Comparison of ENCODE assay signal across 8 cellular contexts in the genomic region with DNA sequence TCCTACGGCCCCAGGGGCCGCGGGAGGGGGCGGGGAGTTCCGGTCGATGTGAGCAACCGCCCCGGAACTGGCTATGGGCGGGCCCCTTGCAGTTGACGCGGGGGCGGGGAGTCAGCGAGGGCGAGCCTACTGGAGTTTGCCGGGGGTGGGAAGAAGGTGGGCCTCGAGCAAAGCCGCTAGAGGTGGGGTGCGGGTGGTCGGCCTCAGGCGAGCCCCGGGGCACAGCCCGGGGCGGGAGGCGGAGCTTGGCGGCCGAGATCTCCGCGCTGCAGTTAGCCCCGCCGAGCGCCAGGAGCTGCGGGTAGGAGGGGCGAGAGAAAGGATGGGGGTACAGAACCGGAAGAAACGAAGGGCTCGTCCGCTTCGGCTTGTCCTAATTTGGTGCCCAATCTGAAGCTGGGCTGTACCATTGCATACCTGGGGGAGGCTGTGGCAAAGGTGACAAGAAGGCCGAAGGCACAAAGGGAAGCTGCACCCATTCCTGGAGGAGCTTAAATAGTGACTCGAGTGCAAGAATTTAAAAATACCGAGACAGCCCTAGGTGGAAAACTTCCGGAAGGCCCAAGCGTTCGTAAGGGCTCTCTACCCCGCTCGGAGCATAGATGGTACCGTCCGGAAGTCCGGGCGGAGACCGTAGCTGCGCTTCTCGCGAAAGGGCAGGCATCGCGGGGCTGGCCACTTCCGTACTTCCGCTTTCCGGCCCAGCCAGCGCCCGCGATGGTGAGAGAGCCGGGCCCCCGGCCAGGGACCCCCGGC. TPM values are rescaled to one million over a fixed set of nuclear protein-coding genes. Genes with fewer than 3 reads are reported as not detected.
DNase-seq lines count a peak whose midpoint lies in the region; ATAC-seq and TF ChIP-seq lines count a peak whose summit lies in the region.

A gene (plus strand): TSS at position 678 of the 756 bp plus-strand sequence. CDS start 40 bp downstream, at position 718.
A gene with protein sequence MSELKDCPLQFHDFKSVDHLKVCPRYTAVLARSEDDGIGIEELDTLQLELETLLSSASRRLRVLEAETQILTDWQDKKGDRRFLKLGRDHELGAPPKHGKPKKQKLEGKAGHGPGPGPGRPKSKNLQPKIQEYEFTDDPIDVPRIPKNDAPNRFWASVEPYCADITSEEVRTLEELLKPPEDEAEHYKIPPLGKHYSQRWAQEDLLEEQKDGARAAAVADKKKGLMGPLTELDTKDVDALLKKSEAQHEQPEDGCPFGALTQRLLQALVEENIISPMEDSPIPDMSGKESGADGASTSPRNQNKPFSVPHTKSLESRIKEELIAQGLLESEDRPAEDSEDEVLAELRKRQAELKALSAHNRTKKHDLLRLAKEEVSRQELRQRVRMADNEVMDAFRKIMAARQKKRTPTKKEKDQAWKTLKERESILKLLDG (minus strand): TSS at position 69 of the 756 bp plus-strand sequence. CDS start 1,007 bp downstream, outside the sequence.

- H3K27me3 ChIP-seq in BLaER1 treated with 17β-estradiol and CSF1 and Interleukin-3, amounts not matched to agents 10 nM and 100 nM = no peaks in the 10 kb centered on the region
- no peaks in the 10 kb centered on the region for H3K27me3 ChIP-seq in colonic mucosa

- ATAC-seq in GM19351 (IDR thresholded peaks at IDR 0.05; ENCODE audit: unreplicated experiment) (peak; percentile 76), HG03520 (IDR thresholded peaks at IDR 0.05; ENCODE audit: unreplicated experiment) (peak; percentile 79), left colon (peak; percentile 89)

- H3K4me1 ChIP-seq in BLaER1 treated with 17β-estradiol and CSF1 and Interleukin-3, amounts not matched to agents 10 nM and 100 nM = peaks cover 34 to 58% (median 40%) of the 10 kb centered on the region in 10 experiments
- H3K4me1 ChIP-seq in colonic mucosa = peaks cover 4% of the 10 kb centered on the region

- peaks cover 38 to 68% (median 48%) of the 10 kb centered on the region in 11 experiments for H3K36me3 ChIP-seq in BLaER1 treated with 17β-estradiol and CSF1 and Interleukin-3, amounts not matched to agents 10 nM and 100 nM
- H3K36me3 ChIP-seq in colonic mucosa = no peaks in the 10 kb centered on the region

- H3K4me3 ChIP-seq in BLaER1 treated with 17β-estradiol and CSF1 and Interleukin-3, amounts not matched to agents 10 nM and 100 nM = peak within 1 kb of the TSS; percentile 76 to 96 (median 86)
- H3K4me3 ChIP-seq in colonic mucosa = peak within 1 kb of the TSS; percentile 90

- H3K27ac ChIP-seq in BLaER1 treated with 17β-estradiol and CSF1 and Interleukin-3, amounts not matched to agents 10 nM and 100 nM = peak within 1 kb of the TSS; percentile 93 to 99 (median 97)
- peak within 1 kb of the TSS; percentile 96 for H3K27ac ChIP-seq in colonic mucosa

- peak within 1 kb of the TSS; percentile 94 for H3K4me3 Mint-ChIP-seq in activated CD4-positive, alpha-beta T cell treated with anti-CD3 and anti-CD28 coated beads, Interleukin-2, amount 10 ng/mL, durations not matched to agents 24 days and 14 days

- H3K27me3 Mint-ChIP-seq in activated CD4-positive, alpha-beta T cell treated with anti-CD3 and anti-CD28 coated beads, Interleukin-2, amount 10 ng/mL, durations not matched to agents 24 days and 14 days = no peaks in the 10 kb centered on the region

- intact Hi-C loops in activated CD4-positive, alpha-beta T cell treated with anti-CD3 and anti-CD28 coated beads, Interleukin-2, amount 10 ng/mL, durations not matched to agents 24 days and 14 days (cut with micrococcal nuclease) = loop anchor here (1.0 to 2.0 kb wide), 10 partner anchors 14 to 322 kb away; a partner anchor contains a TSS
- intact Hi-C loops in colonic mucosa (cut with DNase I) (loop anchor here (5.0 kb wide), 1 partner anchor 45 kb away; a partner anchor contains a TSS), left colon (cut with DNase I, micrococcal nuclease) (no loop called here)

- H3K9ac ChIP-seq in BLaER1 treated with 17β-estradiol and CSF1 and Interleukin-3, amounts not matched to agents 10 nM and 100 nM = peak within 1 kb of the TSS; percentile 91 to 100 (median 97)
- H3K9ac ChIP-seq in colonic mucosa (ENCODE audit: low read depth in 2 of 2, low read length in 2 of 2) = peak within 1 kb of the TSS; percentile 84 to 95

- peaks cover 47% of the 10 kb centered on the region for H3K4me1 Mint-ChIP-seq in activated CD4-positive, alpha-beta T cell treated with anti-CD3 and anti-CD28 coated beads, Interleukin-2, amount 10 ng/mL, durations not matched to agents 24 days and 14 days

- H3K27ac Mint-ChIP-seq in activated CD4-positive, alpha-beta T cell treated with anti-CD3 and anti-CD28 coated beads, Interleukin-2, amount 10 ng/mL, durations not matched to agents 24 days and 14 days = peak within 1 kb of the TSS; percentile 100

- peak within 1 kb of the TSS; percentile 89 to 98 (median 95) for H3K4me2 ChIP-seq in BLaER1 treated with 17β-estradiol and CSF1 and Interleukin-3, amounts not matched to agents 10 nM and 100 nM

- TF ChIP-seq CTCF in colonic mucosa (IDR thresholded peaks at IDR 0.05) = no peak

- H3K36me3 Mint-ChIP-seq in activated CD4-positive, alpha-beta T cell treated with anti-CD3 and anti-CD28 coated beads, Interleukin-2, amount 10 ng/mL, durations not matched to agents 24 days and 14 days (ENCODE audit: low read depth) = peaks cover 54% of the 10 kb centered on the region

- DNase-seq in NCI-H526 treated with DMSO at 0.1 percent for 48 hours (lab: John Stamatoyannopoulos, UW) (peak; percentile 96), colonic mucosa (peak; percentile 94), left colon (peak; percentile 94 to 97)
- DNase-seq in activated CD4-positive, alpha-beta T cell treated with anti-CD3 and anti-CD28 coated beads, Interleukin-2, amount 10 ng/mL, durations not matched to agents 24 days and 14 days = peak; percentile 98
- peak; percentile 85 to 88 for DNase-seq in stimulated activated CD4-positive, alpha-beta T cell treated with anti-CD3 and anti-CD28 coated beads, Interleukin-1b, Interleukin-23, amount 100 ng/mL, for 4 hours (ENCODE audit: low read depth in 2 of 2)

- no peaks in the 10 kb centered on the region for H3K9me3 ChIP-seq in BLaER1 treated with 17β-estradiol and CSF1 and Interleukin-3, amounts not matched to agents 10 nM and 100 nM (replicated peaks in 1 of 11)
- no peaks in the 10 kb centered on the region for H3K9me3 ChIP-seq in colonic mucosa

- no peaks in the 10 kb centered on the region for H3K9me3 Mint-ChIP-seq in activated CD4-positive, alpha-beta T cell treated with anti-CD3 and anti-CD28 coated beads, Interleukin-2, amount 10 ng/mL, durations not matched to agents 24 days and 14 days

- peaks cover 38 to 42% (median 42%) of the 10 kb centered on the region in 11 experiments for H4K20me1 ChIP-seq in BLaER1 treated with 17β-estradiol and CSF1 and Interleukin-3, amounts not matched to agents 10 nM and 100 nM

RNA-seq across cellular contexts. Expression of the first gene that starts in this region (rescaled TPM):
- 263 and 267 TPM in 2 replicates for total RNA-seq in activated CD4-positive, alpha-beta T cell treated with anti-CD3 and anti-CD28 coated beads, Interleukin-2, amount 10 ng/mL, durations not matched to agents 24 days and 14 days
- total RNA-seq in colonic mucosa (100 to 1,000 TPM; 221 to 228 TPM), left colon (100 to 1,000 TPM; 215 to 222 TPM)

RNA-seq across cellular contexts. Expression of the second gene that starts in this region (rescaled TPM):
- 63.4 and 64.6 TPM in 2 replicates for total RNA-seq in activated CD4-positive, alpha-beta T cell treated with anti-CD3 and anti-CD28 coated beads, Interleukin-2, amount 10 ng/mL, durations not matched to agents 24 days and 14 days
- total RNA-seq in colonic mucosa (10 to 100 TPM; 60.1 to 66.4 TPM), left colon (10 to 100 TPM; 54.1 to 67.0 TPM)

Comparison
In these comparisons a context has a peak if more than half of its experiments do, and no peak if none do; other contexts are left out.
1. Peak in every context shown above with its lines: DNase-seq, ATAC-seq, H3K4me3 ChIP-seq and H3K27ac ChIP-seq.
2. intact Hi-C loops: an anchor here in activated CD4-positive, alpha-beta T cell treated with anti-CD3 and anti-CD28 coated beads, Interleukin-2, amount 10 ng/mL, durations not matched to agents 24 days and 14 days (1.0 to 2.0 kb wide) and colonic mucosa (5.0 kb wide); none called in left colon.